ENCODE assay signal across 1 cellular context in the genomic region with DNA sequence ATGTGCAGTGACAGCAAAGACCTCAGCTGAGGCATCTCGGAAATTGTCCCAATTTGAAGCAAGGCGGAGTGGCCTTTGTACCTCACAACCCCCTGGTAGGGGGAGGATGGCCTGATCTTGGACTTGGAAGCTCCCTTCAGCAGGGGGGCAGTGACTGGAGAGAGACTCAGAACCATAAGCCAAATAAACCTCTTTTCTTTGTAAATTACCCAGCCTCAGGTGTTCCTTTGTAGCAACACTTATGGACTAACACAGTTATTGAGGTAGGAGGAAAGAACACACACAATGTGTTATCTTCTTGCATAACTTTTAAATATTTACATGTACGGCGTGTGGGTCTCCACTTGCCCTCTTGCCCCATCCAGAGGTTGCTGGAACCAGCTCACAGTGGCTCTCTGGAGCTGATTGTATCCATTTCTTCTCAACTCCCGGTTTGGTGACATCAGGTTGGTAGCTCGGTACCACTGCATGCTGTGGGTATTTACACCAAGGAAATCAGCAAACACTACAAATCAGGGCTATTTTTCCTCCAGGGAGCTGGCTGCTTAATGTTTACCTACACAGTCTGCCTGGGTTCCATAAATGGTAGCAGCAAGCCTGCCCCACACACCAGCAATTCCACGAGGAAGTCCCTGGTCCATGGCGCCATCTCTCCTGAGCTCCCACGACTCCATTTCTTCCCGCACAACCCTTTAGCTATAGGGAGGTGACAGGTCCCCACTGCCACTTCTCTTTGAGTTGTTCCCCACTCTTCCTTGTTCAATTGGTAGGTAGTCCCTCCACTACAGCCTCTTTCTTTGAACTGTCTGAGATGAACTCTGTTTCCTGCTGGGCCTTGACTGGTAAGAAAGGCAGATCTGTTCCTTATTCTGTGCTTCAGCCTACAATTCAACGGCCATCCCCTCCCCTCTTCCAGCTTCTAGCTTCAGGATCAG.
TF ChIP-seq lines count a peak whose summit lies in the region.

No MANE protein-coding gene starts in this region.

TF ChIP-seq in HepG2, 621 proteins besides CTCF, POLR2A, EP300 and RAD21 (continued from another document and continues in another):
- 0 out of 2 replicates have a peak, but pooled peaks have one; percentile 41 for TF ChIP-seq ZNF574 (CRISPR knock-in tag; IDR thresholded peaks at IDR 0.05)
- no peak for TF ChIP-seq ELK4 (CRISPR knock-in tag; IDR thresholded peaks at IDR 0.05; ENCODE audit: borderline replicate concordance)
- TF ChIP-seq ZNF724P (CRISPR knock-in tag; IDR thresholded peaks at IDR 0.05; ENCODE audit: borderline replicate concordance): peak; percentile 76; the same call in 1 of the 2 replicates
- no peak for TF ChIP-seq ZNF672 (CRISPR knock-in tag; IDR thresholded peaks at IDR 0.05)
- TF ChIP-seq ZNF891 (CRISPR knock-in tag; IDR thresholded peaks at IDR 0.05): no peak; the same call in 1 of the 2 replicates
- peak; percentile 74 for TF ChIP-seq MED1 (CRISPR knock-in tag; IDR thresholded peaks at IDR 0.05)
- TF ChIP-seq NR2C2 (CRISPR knock-in tag; IDR thresholded peaks at IDR 0.05; ENCODE audit: borderline replicate concordance): no peak
- TF ChIP-seq SMARCE1 (IDR thresholded peaks at IDR 0.05; ENCODE audit: borderline replicate concordance): no peak
- TF ChIP-seq MXD3 (CRISPR knock-in tag; IDR thresholded peaks at IDR 0.05): 0 out of 2 replicates have a peak, but pooled peaks have one; percentile 23
- TF ChIP-seq CBX5 (CRISPR knock-in tag; IDR thresholded peaks at IDR 0.05; ENCODE audit: borderline replicate concordance): peak; percentile 81; the same call in 1 of the 2 replicates
- 0 out of 2 replicates have a peak, but pooled peaks have one; percentile 57 for TF ChIP-seq TRIM24 (CRISPR knock-in tag; IDR thresholded peaks at IDR 0.05)
- TF ChIP-seq ZNF333 (CRISPR knock-in tag; IDR thresholded peaks at IDR 0.05; ENCODE audit: borderline replicate concordance): no peak
- TF ChIP-seq ASH2L (IDR thresholded peaks at IDR 0.05; ENCODE audit: insufficient read length, low read depth, low read length): no peak
- TF ChIP-seq TEAD3 (CRISPR knock-in tag; optimal IDR thresholded peaks at IDR 0.05; ENCODE audit: borderline replicate concordance): peak; percentile 70
- TF ChIP-seq ZBTB3 (CRISPR knock-in tag; IDR thresholded peaks at IDR 0.05; ENCODE audit: borderline replicate concordance, low read depth): no peak
- TF ChIP-seq ZFP1 (CRISPR knock-in tag; IDR thresholded peaks at IDR 0.05): 0 out of 2 replicates have a peak, but pooled peaks have one; percentile 64
- peak; percentile 53; the same call in 1 of the 2 replicates for TF ChIP-seq ZBTB20 (CRISPR knock-in tag; IDR thresholded peaks at IDR 0.05; ENCODE audit: borderline replicate concordance, low read depth)
- TF ChIP-seq ZNF326 (CRISPR knock-in tag; IDR thresholded peaks at IDR 0.05; ENCODE audit: borderline replicate concordance): no peak
- no peak for TF ChIP-seq ZNF770 (CRISPR knock-in tag; IDR thresholded peaks at IDR 0.05)
- TF ChIP-seq, protein P1, sequence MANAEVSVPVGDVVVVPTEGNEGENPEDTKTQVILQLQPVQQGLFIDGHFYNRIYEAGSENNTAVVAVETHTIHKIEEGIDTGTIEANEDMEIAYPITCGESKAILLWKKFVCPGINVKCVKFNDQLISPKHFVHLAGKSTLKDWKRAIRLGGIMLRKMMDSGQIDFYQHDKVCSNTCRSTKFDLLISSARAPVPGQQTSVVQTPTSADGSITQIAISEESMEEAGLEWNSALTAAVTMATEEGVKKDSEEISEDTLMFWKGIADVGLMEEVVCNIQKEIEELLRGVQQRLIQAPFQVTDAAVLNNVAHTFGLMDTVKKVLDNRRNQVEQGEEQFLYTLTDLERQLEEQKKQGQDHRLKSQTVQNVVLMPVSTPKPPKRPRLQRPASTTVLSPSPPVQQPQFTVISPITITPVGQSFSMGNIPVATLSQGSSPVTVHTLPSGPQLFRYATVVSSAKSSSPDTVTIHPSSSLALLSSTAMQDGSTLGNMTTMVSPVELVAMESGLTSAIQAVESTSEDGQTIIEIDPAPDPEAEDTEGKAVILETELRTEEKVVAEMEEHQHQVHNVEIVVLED (CRISPR knock-in tag; IDR thresholded peaks at IDR 0.05; ENCODE audit: borderline replicate concordance): no peak; the same call in 1 of the 2 replicates
- 0 out of 2 replicates have a peak, but pooled peaks have one; percentile 35 for TF ChIP-seq ZNF138 (CRISPR knock-in tag; IDR thresholded peaks at IDR 0.05; ENCODE audit: low read depth)
- no peak for TF ChIP-seq THYN1 (CRISPR knock-in tag; IDR thresholded peaks at IDR 0.05; ENCODE audit: borderline replicate concordance, low read depth)
- TF ChIP-seq NRL (CRISPR knock-in tag; IDR thresholded peaks at IDR 0.05; ENCODE audit: borderline replicate concordance): peak; percentile 68; the same call in 1 of the 2 replicates
- TF ChIP-seq RBM22 (optimal IDR thresholded peaks at IDR 0.05; ENCODE audit: low read length): no peak
- no peak; the same call in 1 of the 2 replicates for TF ChIP-seq ZFY (CRISPR knock-in tag; IDR thresholded peaks at IDR 0.05)
- TF ChIP-seq ZNF570 (CRISPR knock-in tag; IDR thresholded peaks at IDR 0.05; ENCODE audit: borderline replicate concordance): no peak
- TF ChIP-seq ZNF143 (CRISPR knock-in tag; IDR thresholded peaks at IDR 0.05): no peak
- TF ChIP-seq ZMAT3 (CRISPR knock-in tag; conservative IDR thresholded peaks at IDR 0.05): no peak
- no peak for TF ChIP-seq ZBTB1 (CRISPR knock-in tag; IDR thresholded peaks at IDR 0.05; ENCODE audit: borderline replicate concordance)
- TF ChIP-seq, protein P2, sequence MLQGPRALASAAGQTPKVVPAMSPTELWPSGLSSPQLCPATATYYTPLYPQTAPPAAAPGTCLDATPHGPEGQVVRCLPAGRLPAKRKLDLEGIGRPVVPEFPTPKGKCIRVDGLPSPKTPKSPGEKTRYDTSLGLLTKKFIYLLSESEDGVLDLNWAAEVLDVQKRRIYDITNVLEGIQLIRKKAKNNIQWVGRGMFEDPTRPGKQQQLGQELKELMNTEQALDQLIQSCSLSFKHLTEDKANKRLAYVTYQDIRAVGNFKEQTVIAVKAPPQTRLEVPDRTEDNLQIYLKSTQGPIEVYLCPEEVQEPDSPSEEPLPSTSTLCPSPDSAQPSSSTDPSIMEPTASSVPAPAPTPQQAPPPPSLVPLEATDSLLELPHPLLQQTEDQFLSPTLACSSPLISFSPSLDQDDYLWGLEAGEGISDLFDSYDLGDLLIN (CRISPR knock-in tag; IDR thresholded peaks at IDR 0.05; ENCODE audit: borderline replicate concordance): no peak
- no peak for TF ChIP-seq ZNF839 (CRISPR knock-in tag; IDR thresholded peaks at IDR 0.05; ENCODE audit: borderline replicate concordance)
- TF ChIP-seq ELF3 (CRISPR knock-in tag; IDR thresholded peaks at IDR 0.05): peak; percentile 80
- peak; percentile 35; the same call in 1 of the 2 replicates for TF ChIP-seq DRAP1 (CRISPR knock-in tag; IDR thresholded peaks at IDR 0.05)
- TF ChIP-seq MYNN (CRISPR knock-in tag; IDR thresholded peaks at IDR 0.05; ENCODE audit: low read depth): no peak
- peak; percentile 34 for TF ChIP-seq TCF7 (IDR thresholded peaks at IDR 0.05; ENCODE audit: low read depth)
- TF ChIP-seq, protein P3, sequence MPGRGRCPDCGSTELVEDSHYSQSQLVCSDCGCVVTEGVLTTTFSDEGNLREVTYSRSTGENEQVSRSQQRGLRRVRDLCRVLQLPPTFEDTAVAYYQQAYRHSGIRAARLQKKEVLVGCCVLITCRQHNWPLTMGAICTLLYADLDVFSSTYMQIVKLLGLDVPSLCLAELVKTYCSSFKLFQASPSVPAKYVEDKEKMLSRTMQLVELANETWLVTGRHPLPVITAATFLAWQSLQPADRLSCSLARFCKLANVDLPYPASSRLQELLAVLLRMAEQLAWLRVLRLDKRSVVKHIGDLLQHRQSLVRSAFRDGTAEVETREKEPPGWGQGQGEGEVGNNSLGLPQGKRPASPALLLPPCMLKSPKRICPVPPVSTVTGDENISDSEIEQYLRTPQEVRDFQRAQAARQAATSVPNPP (CRISPR knock-in tag; IDR thresholded peaks at IDR 0.05): no peak; the same call in 1 of the 2 replicates
- TF ChIP-seq, protein P4, sequence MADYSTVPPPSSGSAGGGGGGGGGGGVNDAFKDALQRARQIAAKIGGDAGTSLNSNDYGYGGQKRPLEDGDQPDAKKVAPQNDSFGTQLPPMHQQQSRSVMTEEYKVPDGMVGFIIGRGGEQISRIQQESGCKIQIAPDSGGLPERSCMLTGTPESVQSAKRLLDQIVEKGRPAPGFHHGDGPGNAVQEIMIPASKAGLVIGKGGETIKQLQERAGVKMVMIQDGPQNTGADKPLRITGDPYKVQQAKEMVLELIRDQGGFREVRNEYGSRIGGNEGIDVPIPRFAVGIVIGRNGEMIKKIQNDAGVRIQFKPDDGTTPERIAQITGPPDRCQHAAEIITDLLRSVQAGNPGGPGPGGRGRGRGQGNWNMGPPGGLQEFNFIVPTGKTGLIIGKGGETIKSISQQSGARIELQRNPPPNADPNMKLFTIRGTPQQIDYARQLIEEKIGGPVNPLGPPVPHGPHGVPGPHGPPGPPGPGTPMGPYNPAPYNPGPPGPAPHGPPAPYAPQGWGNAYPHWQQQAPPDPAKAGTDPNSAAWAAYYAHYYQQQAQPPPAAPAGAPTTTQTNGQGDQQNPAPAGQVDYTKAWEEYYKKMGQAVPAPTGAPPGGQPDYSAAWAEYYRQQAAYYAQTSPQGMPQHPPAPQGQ (CRISPR knock-in tag; IDR thresholded peaks at IDR 0.05; ENCODE audit: borderline replicate concordance): no peak
- no peak for TF ChIP-seq DMTF1 (CRISPR knock-in tag; IDR thresholded peaks at IDR 0.05)
- TF ChIP-seq ZFP90 (CRISPR knock-in tag; IDR thresholded peaks at IDR 0.05; ENCODE audit: borderline replicate concordance): no peak
